In the genomic region with DNA sequence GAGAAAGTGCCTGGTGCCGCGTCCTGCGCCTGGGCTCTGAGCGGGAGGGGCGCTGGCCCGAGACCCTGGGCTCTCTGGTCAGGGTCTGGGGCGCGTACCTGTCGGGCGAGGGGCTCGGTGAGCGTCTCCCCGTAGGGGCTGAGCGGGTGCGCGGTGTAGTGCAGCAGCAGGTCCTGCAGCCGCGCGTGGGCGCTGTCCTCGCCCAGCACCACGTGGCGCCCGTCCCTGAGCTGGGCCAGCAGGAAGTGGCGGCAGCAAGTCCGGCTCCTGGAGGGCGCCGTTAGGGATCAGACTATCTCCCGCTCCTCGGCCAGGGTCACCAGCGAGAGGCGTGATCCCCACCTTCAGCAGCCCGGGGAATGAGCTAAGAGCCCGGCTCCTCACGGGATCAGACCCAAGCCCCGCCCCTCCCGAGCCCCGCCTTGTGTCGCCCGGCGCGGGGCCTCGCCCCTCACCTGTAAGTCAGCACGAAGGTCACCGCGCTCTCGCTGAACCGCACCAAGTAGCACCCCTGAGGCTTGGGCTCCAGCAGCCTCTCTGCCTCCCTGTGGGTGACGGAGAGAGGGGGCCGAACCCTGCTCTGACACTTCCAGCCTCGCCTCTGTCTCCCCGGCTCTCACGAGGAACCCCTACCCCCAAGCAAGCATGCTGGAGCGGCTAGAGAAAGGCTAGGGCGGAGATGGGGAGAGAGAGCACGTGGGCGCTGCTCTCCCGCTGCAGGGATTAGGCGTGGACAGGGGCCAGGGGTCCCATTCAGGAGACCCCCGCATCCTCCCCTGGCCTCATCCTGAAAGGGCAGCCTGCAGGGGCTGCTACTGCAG, we compare ENCODE assay signal across 8 cellular contexts. TPM values are rescaled to one million over a fixed set of nuclear protein-coding genes. Genes with fewer than 3 reads are reported as not detected.
A peak's percentile ranks its signal among the peaks of the same experiment; 100 is the strongest.
DNase-seq lines count a peak whose midpoint lies in the region; ATAC-seq, FAIRE-seq and TF ChIP-seq lines count a peak whose summit lies in the region.

No MANE protein-coding gene starts in this region.

- H3K27ac Mint-ChIP-seq in endodermal cell = peak overlapping the region; percentile 55

- H3K27me3 Mint-ChIP-seq in endodermal cell (ENCODE audit: insufficient read depth) = peaks cover 63% of the 10 kb centered on the region

- H3K9me3 ChIP-seq in endodermal cell (ENCODE audit: control insufficient read depth, low read length) = no peaks in the 10 kb centered on the region

- ATAC-seq in HG02571 (IDR thresholded peaks at IDR 0.05; ENCODE audit: unreplicated experiment) = no peak
- ATAC-seq in GM21360 (IDR thresholded peaks at IDR 0.05; ENCODE audit: unreplicated experiment) = no peak

- peak overlapping the region; percentile 45 for H3K4me3 Mint-ChIP-seq in endodermal cell

- peak; percentile 76 for DNase-seq in GM12891 (ENCODE audit: insufficient read length, low spot score)
- peak; percentile 78 for DNase-seq in NCI-H146 (lab: John Stamatoyannopoulos, UW)
- peak; percentile 49 to 64 for DNase-seq in activated CD8-positive, alpha-beta memory T cell treated with anti-CD3 and anti-CD28 coated beads for 4 hours (ENCODE audit: low read depth in 2 of 2)
- peak; percentile 93 for DNase-seq in endodermal cell
- peak; percentile 66 for DNase-seq in midbrain (lab: John Stamatoyannopoulos, UW)
- DNase-seq in stimulated activated CD8-positive, alpha-beta memory T cell treated with anti-CD3 and anti-CD28 coated beads, Interleukin-15, amount 100 ng/mL, for 48 hours (ENCODE audit: low read depth in 2 of 2) = peak; percentile 66 to 70

- peak; percentile 87 for FAIRE-seq in GM12891 (lab: Jason Lieb, UNC)

- peaks cover 30% of the 10 kb centered on the region for H3K27me3 ChIP-seq in endodermal cell (ENCODE audit: control insufficient read depth, insufficient read depth, low read length, poor library complexity, severe bottlenecking)

- H3K4me1 Mint-ChIP-seq in endodermal cell = peaks cover 11% of the 10 kb centered on the region

- no peak for TF ChIP-seq POLR2A in GM12891 (IDR thresholded peaks at IDR 0.05; ENCODE audit: low read depth, low read length)

- H3K9me3 Mint-ChIP-seq in endodermal cell = no peaks in the 10 kb centered on the region

- 11 to 20% methylated on average over 28 to 60 of the region's 60 CpGs for WGBS in endodermal cell (ENCODE audit: insufficient coverage in 1 of 2, insufficient read length in 1 of 2), 2 experiments

- no peaks in the 10 kb centered on the region for H3K36me3 ChIP-seq in endodermal cell (ENCODE audit: control insufficient read depth, insufficient read depth, low read length)

- H3K4me3 ChIP-seq in endodermal cell (ENCODE audit: low read length) = peak overlapping the region; percentile 69

- no peak overlapping the region for H3K27ac ChIP-seq in endodermal cell (ENCODE audit: low read depth, low read length)

- peak overlapping the region; percentile 15 for H3K9ac ChIP-seq in endodermal cell (ENCODE audit: extremely low read depth, low read length, poor library complexity, severe bottlenecking)

- H3K36me3 Mint-ChIP-seq in endodermal cell (ENCODE audit: low read depth) = no peaks in the 10 kb centered on the region

- TF ChIP-seq CTCF in endodermal cell (conservative IDR thresholded peaks at IDR 0.05) = peak; percentile 71

- no peaks in the 10 kb centered on the region for H3K4me1 ChIP-seq in endodermal cell (ENCODE audit: control insufficient read depth, insufficient read depth, low read length)

TF ChIP-seq in GM12891, 5 proteins besides CTCF, POLR2A, EP300 and RAD21:
- TF ChIP-seq PAX5 (IDR thresholded peaks at IDR 0.05; ENCODE audit: insufficient read depth, low read length, severe bottlenecking) = no peak
- no peak for TF ChIP-seq POLR2AphosphoS5 (IDR thresholded peaks at IDR 0.05; ENCODE audit: low read depth, low read length)
- TF ChIP-seq TAF1 (IDR thresholded peaks at IDR 0.05; ENCODE audit: low read depth, low read length) = no peak
- TF ChIP-seq SPI1 (IDR thresholded peaks at IDR 0.05; ENCODE audit: low read depth, low read length) = no peak
- TF ChIP-seq POU2F2 (IDR thresholded peaks at IDR 0.05; ENCODE audit: low read depth, low read length) = no peak

RNA-seq across cellular contexts. Expression of a gene that starts 2.7 kb away (rescaled TPM):
- polyA plus RNA-seq in GM12891 (2012; ENCODE audit: low read depth, missing spikeins) = 6.8 TPM
- total RNA-seq in endodermal cell = 1 to 10 TPM; 2.4 to 7.7 TPM
- polyA plus RNA-seq in endodermal cell (2013, experiment 1 of 2) = 3.0 TPM
- 1.9 TPM for polyA plus RNA-seq in endodermal cell (2013, experiment 2 of 2)

RNA-seq across cellular contexts. Expression of a gene that starts 45.0 kb away (rescaled TPM):
- not detected for polyA plus RNA-seq in GM12891 (2012; ENCODE audit: low read depth, missing spikeins)
- total RNA-seq in endodermal cell = under 1 TPM; 0.07 to 0.09 TPM
- 0.11 TPM for polyA plus RNA-seq in endodermal cell (2013, experiment 1 of 2)
- polyA plus RNA-seq in endodermal cell (2013, experiment 2 of 2) = 0.08 TPM

RNA-seq across cellular contexts. Expression of a gene that starts 46.6 kb away (rescaled TPM):
- polyA plus RNA-seq in GM12891 (2012; ENCODE audit: low read depth, missing spikeins) = 52.3 TPM
- total RNA-seq in endodermal cell = 100 to 1,000 TPM; 108 to 111 TPM
- polyA plus RNA-seq in endodermal cell (2013, experiment 1 of 2) = 81.7 TPM
- 91.9 TPM for polyA plus RNA-seq in endodermal cell (2013, experiment 2 of 2)

RNA-seq across cellular contexts. Expression of a gene that starts 46.7 kb away (rescaled TPM):
- not detected for polyA plus RNA-seq in GM12891 (2012; ENCODE audit: low read depth, missing spikeins)
- total RNA-seq in endodermal cell = under 1 TPM; 0.44 to 0.82 TPM
- 3.1 TPM for polyA plus RNA-seq in endodermal cell (2013, experiment 1 of 2)
- 2.0 TPM for polyA plus RNA-seq in endodermal cell (2013, experiment 2 of 2)
